ENCODE assay signal across 28 cellular contexts in genomic region chr12:48291511-48291910, GRCh38.
"Had no signal": no experiment of that assay in that cellular context is flagged by ENCODE, and none has a peak within 500 bp of the region (broad histone marks: within the 10 kb centered on the region; RNA-seq: fewer than 3 reads in every experiment).

No MANE protein-coding gene starts in this region.

- H3K27ac ChIP-seq: adrenal gland, body of pancreas, cardiac muscle cell, colonic mucosa had no signal

- DNase-seq: activated CD4-positive, alpha-beta memory T cell treated with anti-CD3 and anti-CD28 coated beads for 36 hours; activated CD4-positive, alpha-beta T cell treated with anti-CD3 and anti-CD28 coated beads for 36 hours; activated CD4-positive, alpha-beta T cell treated with anti-CD3 and anti-CD28 coated beads, Interleukin-2, amount 10 ng/mL, durations not matched to agents 24 days and 14 days; activated CD4-positive, CD25-positive, alpha-beta regulatory T cell; activated CD4-positive, CD25-positive, alpha-beta regulatory T cell treated with anti-CD3 and anti-CD28 coated beads, Interleukin-2, amount 50 U/mL, for 72 hours; activated CD8-positive, alpha-beta memory T cell treated with anti-CD3 and anti-CD28 coated beads, Interleukin-2, amount 10 ng/mL, durations not matched to agents 7 days and 5 days; activated CD8-positive, alpha-beta memory T cell treated with anti-CD3 and anti-CD28 coated beads, Interleukin-2, amount 50 U/mL, for 4 hours; activated CD8-positive, alpha-beta T cell treated with anti-CD3 and anti-CD28 coated beads, Interleukin-2, amount 10 ng/mL, durations not matched to agents 7 days and 5 days; activated effector memory CD4-positive, alpha-beta T cell treated with anti-CD3 and anti-CD28 coated beads, Interleukin-2, amount 50 U/mL, for 16 hours; activated naive CD4-positive, alpha-beta T cell treated with anti-CD3 and anti-CD28 coated beads for 36 hours; activated naive CD8-positive, alpha-beta T cell treated with anti-CD3 and anti-CD28 coated beads for 36 hours; activated naive CD8-positive, alpha-beta T cell treated with anti-CD3 and anti-CD28 coated beads, Interleukin-2, amount 50 U/mL, for 24 hours; activated T-cell treated with anti-CD3 and anti-CD28 coated beads, Interleukin-2, amount 50 U/mL, for 1 hour; activated T-cell treated with anti-CD3 and anti-CD28 coated beads, Interleukin-2, amount 50 U/mL, for 48 hours; adrenal gland; amygdala; aorta; body of pancreas; central memory CD4-positive, alpha-beta T cell; cerebellar nuclear complex; colonic mucosa; effector CD8-positive, alpha-beta T cell; foreskin fibroblast; head of caudate nucleus; T-helper 17 cell; T1000 had no signal

- ATAC-seq: activated CD4-positive, alpha-beta T cell treated with anti-CD3 and anti-CD28 coated beads for 36 hours; activated CD8-positive, alpha-beta memory T cell treated with anti-CD3 and anti-CD28 coated beads, Interleukin-2, amount 10 ng/mL, durations not matched to agents 7 days and 5 days; activated CD8-positive, alpha-beta T cell treated with anti-CD3 and anti-CD28 coated beads, Interleukin-2, amount 10 ng/mL, durations not matched to agents 7 days and 5 days; activated naive CD8-positive, alpha-beta T cell treated with anti-CD3 and anti-CD28 coated beads, Interleukin-2, amount 50 U/mL, for 24 hours; body of pancreas; esophagus mucosa; T-helper 17 cell had no signal

- H3K4me3 ChIP-seq: adrenal gland, body of pancreas, cardiac muscle cell, colonic mucosa had no signal

- H3K27me3 ChIP-seq: adrenal gland, body of pancreas, cardiac muscle cell, colonic mucosa had no signal

- H3K36me3 ChIP-seq: adrenal gland, cardiac muscle cell, colonic mucosa had no signal

- H3K4me1 ChIP-seq: adrenal gland, colonic mucosa had no signal

- H3K9me3 ChIP-seq: adrenal gland, body of pancreas, colonic mucosa had no signal
